16 cellular contexts compared by ENCODE assay signal in genomic region chr18:32021756-32022564, GRCh38. TPM values are rescaled to one million over a fixed set of nuclear protein-coding genes. Genes with fewer than 3 reads are reported as not detected.
DNase-seq lines count a peak whose midpoint lies in the region; ATAC-seq, FAIRE-seq and TF ChIP-seq lines count a peak whose summit lies in the region.
"Had no signal": no experiment of that assay in that cellular context is flagged by ENCODE, and none has a peak within 500 bp of the region (broad histone marks: within the 10 kb centered on the region; RNA-seq: fewer than 3 reads in every experiment).

No MANE protein-coding gene starts in this region.

- TF ChIP-seq CTCF in K562 (IDR thresholded peaks at IDR 0.05 in 2 of 3, conservative IDR thresholded peaks at IDR 0.05 in 1 of 3; ENCODE audit: insufficient read depth in 2 of 3, low read depth in 1 of 3, low read length in 3 of 3): no peak

- peaks cover 0 to 9% of the 10 kb centered on the region in 2 donors for H3K27me3 Mint-ChIP-seq in CD8-positive, alpha-beta memory T cell
- no peaks in the 10 kb centered on the region for H3K27me3 Mint-ChIP-seq in naive B cell

- ATAC-seq in K562 (no peak), naive B cell (ENCODE audit: low read depth in 2 of 2) (no peak)

- intact Hi-C loops in K562 (cut with micrococcal nuclease): no loop called here

- peak overlapping the region in 8 of 11 experiments; percentile 10 to 60 (median 24); a peak in 11 of 22 replicates for H3K9ac ChIP-seq in BLaER1 treated with 17β-estradiol and CSF1 and Interleukin-3, amounts not matched to agents 10 nM and 100 nM
- H3K9ac ChIP-seq in K562 (ENCODE audit: insufficient read depth in 1 of 2, low read depth in 2 of 2, low read length in 2 of 2): no peak overlapping the region
- H3K9ac ChIP-seq in trophoblast cell (ENCODE audit: low read length): no peak overlapping the region

- H3K9me3 Mint-ChIP-seq in CD8-positive, alpha-beta memory T cell: peaks cover 0 to 2% (median 0%) of the 10 kb centered on the region in 5 donors
- no peaks in the 10 kb centered on the region for H3K9me3 Mint-ChIP-seq in naive B cell

- WGBS in K562 (ENCODE audit: insufficient coverage, low coverage, missing lambda C conversion rate): 0% methylated on average over 2 of the region's 2 CpGs
- WGBS in trophoblast cell (ENCODE audit: extremely low coverage, insufficient coverage, insufficient read length): no CpG with 5 or more reads among the region's 2 CpGs

- H3K36me3 ChIP-seq in BLaER1 treated with 17β-estradiol and CSF1 and Interleukin-3, amounts not matched to agents 10 nM and 100 nM: peaks cover 0 to 28% (median 21%) of the 10 kb centered on the region in 11 experiments; a peak in 18 of 22 replicates
- H3K36me3 ChIP-seq in CD8-positive, alpha-beta memory T cell (ENCODE audit: insufficient read depth, low read length): no peaks in the 10 kb centered on the region
- H3K36me3 ChIP-seq in K562 (ENCODE audit: control insufficient read depth, insufficient read depth, low read length) (no peaks in the 10 kb centered on the region), trophoblast cell (ENCODE audit: control insufficient read depth in 1 of 2, insufficient read depth in 2 of 2, low read length in 2 of 2) (no peaks in the 10 kb centered on the region)

- CTCF ChIA-PET in CD8-positive, alpha-beta memory T cell (lab: Charles Lee): interaction anchor here (0.9 to 1.4 kb wide), 5 partner anchors 19 to 63 kb away, joined by 3 to 5 read pairs (median 4); no protein-coding TSS in a partner anchor
- CTCF ChIA-PET in K562 (lab: Yijun Ruan, JAX; ENCODE audit: low intra/inter-chr PET ratio): no interaction called here

- no peak for TF ChIP-seq POLR2A in K562 (conservative IDR thresholded peaks at IDR 0.05)

- no peaks in the 10 kb centered on the region for H3K9me3 ChIP-seq in BLaER1 treated with 17β-estradiol and CSF1 and Interleukin-3, amounts not matched to agents 10 nM and 100 nM (replicated peaks in 1 of 11)
- no peaks in the 10 kb centered on the region for H3K9me3 ChIP-seq in CD8-positive, alpha-beta memory T cell (ENCODE audit: low read length)
- no peaks in the 10 kb centered on the region for H3K9me3 ChIP-seq in K562 (replicated peaks; ENCODE audit: control insufficient read depth, insufficient read depth, low read depth, low read length)
- no peaks in the 10 kb centered on the region for H3K9me3 ChIP-seq in trophoblast cell (ENCODE audit: insufficient read depth, low read depth, low read length)

- no peak for TF ChIP-seq EP300 in K562 (IDR thresholded peaks at IDR 0.05; ENCODE audit: low read length)

- peak overlapping the region in 2 of 11 experiments; percentile 19 to 41; a peak in 4 of 22 replicates for H3K27ac ChIP-seq in BLaER1 treated with 17β-estradiol and CSF1 and Interleukin-3, amounts not matched to agents 10 nM and 100 nM
- H3K27ac ChIP-seq in CD8-positive, alpha-beta memory T cell (ENCODE audit: low read depth, low read length): no peak overlapping the region
- H3K27ac ChIP-seq in K562 (ENCODE audit: extremely low read depth, low read depth, low read length) (no peak overlapping the region), trophoblast cell (ENCODE audit: low read depth, low read length) (no peak overlapping the region)

- peaks cover 3% of the 10 kb centered on the region for H3K79me1 ChIP-seq in trophoblast cell (ENCODE audit: low read length)

- BruUV-seq in K562 (replicated peaks; lab: Mats Ljungman, UMichigan): no TSS peak

- H3K79me2 ChIP-seq in K562 (ENCODE audit: control insufficient read depth, insufficient read depth, low read length) (no peaks in the 10 kb centered on the region), trophoblast cell (ENCODE audit: control insufficient read depth, insufficient read depth, low read length, poor library complexity) (peaks cover 2% of the 10 kb centered on the region)

- H3K18ac ChIP-seq in trophoblast cell (ENCODE audit: low read length): no peak overlapping the region

- H3K4me3 Mint-ChIP-seq in CD8-positive, alpha-beta memory T cell: peak overlapping the region; percentile 69 to 91 (median 77)
- H3K4me3 Mint-ChIP-seq in naive B cell: peak overlapping the region in 1 of 8 donors; percentile 36

- H2AFZ ChIP-seq in K562 (ENCODE audit: low read depth, low read length) (no peak overlapping the region), trophoblast cell (ENCODE audit: insufficient read depth, low read length, poor library complexity) (no peak overlapping the region)

- no peak for TF ChIP-seq RAD21 in K562 (CRISPR knock-in tag; conservative IDR thresholded peaks at IDR 0.05 in 1 of 2, IDR thresholded peaks at IDR 0.05 in 1 of 2)

- H3K4me1 ChIP-seq in BLaER1 treated with 17β-estradiol and CSF1 and Interleukin-3, amounts not matched to agents 10 nM and 100 nM: peaks cover 68 to 81% (median 76%) of the 10 kb centered on the region in 10 experiments
- H3K4me1 ChIP-seq in CD8-positive, alpha-beta memory T cell (ENCODE audit: insufficient read depth, low read length): peaks cover 58% of the 10 kb centered on the region
- H3K4me1 ChIP-seq in K562 (replicated peaks in 1 of 2; ENCODE audit: control insufficient read depth in 2 of 2, insufficient read depth in 2 of 2, low read length in 2 of 2): peaks cover 3 to 15% of the 10 kb centered on the region in 2 experiments; a peak in 3 of 5 replicates
- H3K4me1 ChIP-seq in trophoblast cell (ENCODE audit: control insufficient read depth in 1 of 2, insufficient read depth in 2 of 2, low read length in 2 of 2): peaks cover 3 to 12% of the 10 kb centered on the region in 2 experiments

- FAIRE-seq in K562 (lab: Jason Lieb, UNC): no peak
- FAIRE-seq: GM12892, keratinocyte had no signal

- peak overlapping the region in 5 of 10 experiments; percentile 12 to 91 (median 81); a peak in 6 of 20 replicates for H3K4me3 ChIP-seq in BLaER1 treated with 17β-estradiol and CSF1 and Interleukin-3, amounts not matched to agents 10 nM and 100 nM
- no peak overlapping the region for H3K4me3 ChIP-seq in CD8-positive, alpha-beta memory T cell (ENCODE audit: low read length)
- H3K4me3 ChIP-seq in K562 (no peak overlapping the region), trophoblast cell (ENCODE audit: low read depth, low read length) (no peak overlapping the region)

- DNase-seq in CD8-positive, alpha-beta memory T cell: no peak
- DNase-seq in K562 (ENCODE audit: extremely low read depth in 1 of 4, low spot score in 3 of 4): no peak
- no peak for DNase-seq in naive B cell
- no peak for DNase-seq in trophoblast cell
- no peak for DNase-seq in NK-92 (lab: John Stamatoyannopoulos, UW; ENCODE audit: unreplicated experiment)
- no peak for DNase-seq in kidney glomerular epithelial cell (lab: John Stamatoyannopoulos, UW)
- DNase-seq: activated CD8-positive, alpha-beta memory T cell treated with anti-CD3 and anti-CD28 coated beads for 24 hours; central memory CD4-positive, alpha-beta T cell; H7; NCI-H1105 treated with DMSO at 0.1 percent for 48 hours; NCI-H2227 treated with DMSO at 0.1 percent for 48 hours; SHP77 treated with DMSO at 0.1 percent for 48 hours; stimulated activated CD4-positive, alpha-beta T cell treated with anti-CD3 and anti-CD28 coated beads, Interleukin-12 subunit alpha, Interleukin-12 subunit beta, amount 100 ng/mL, for 4 hours had no signal

- POLR2A ChIA-PET in CD8-positive, alpha-beta memory T cell (lab: Charles Lee): interaction anchor here (0.7 to 1.5 kb wide), 2 partner anchors 17 to 69 kb away, joined by 3 to 4 read pairs; partner anchors contain the start of gene RNF138
- POLR2A ChIA-PET in K562 (lab: Yijun Ruan, JAX): interaction anchor here (1.1 kb wide), 1 partner anchor 11 kb away, joined by 3 read pairs; no protein-coding TSS in a partner anchor

- H4K91ac ChIP-seq in trophoblast cell (ENCODE audit: low read depth, low read length): no peak overlapping the region

- peaks cover 63 to 82% (median 77%) of the 10 kb centered on the region in 3 donors for H3K4me1 Mint-ChIP-seq in CD8-positive, alpha-beta memory T cell
- H3K4me1 Mint-ChIP-seq in naive B cell: peaks cover 39 to 56% (median 55%) of the 10 kb centered on the region in 3 donors

- H4K20me1 ChIP-seq in BLaER1 treated with 17β-estradiol and CSF1 and Interleukin-3, amounts not matched to agents 10 nM and 100 nM: peaks cover 4 to 42% (median 14%) of the 10 kb centered on the region in 11 experiments; a peak in 12 of 22 replicates
- H4K20me1 ChIP-seq in K562 (replicated peaks; ENCODE audit: control insufficient read depth, insufficient read depth, low read length): peaks cover 2% of the 10 kb centered on the region; the same call in 1 of the 2 replicates

- peak overlapping the region; percentile 79 to 92 (median 88) for H3K4me2 ChIP-seq in BLaER1 treated with 17β-estradiol and CSF1 and Interleukin-3, amounts not matched to agents 10 nM and 100 nM
- no peak overlapping the region for H3K4me2 ChIP-seq in K562 (ENCODE audit: insufficient read depth, low read length)
- no peak overlapping the region for H3K4me2 ChIP-seq in trophoblast cell (ENCODE audit: low read length)

- H4K8ac ChIP-seq in trophoblast cell (ENCODE audit: low read depth, low read length): no peak overlapping the region

- H2BK12ac ChIP-seq in trophoblast cell (ENCODE audit: low read length): no peak overlapping the region

- in situ Hi-C loops in K562 (cut with MboI): no loop called here

- no peak overlapping the region for H2BK120ac ChIP-seq in trophoblast cell (ENCODE audit: insufficient read depth, low read length, poor library complexity)

- H3K27me3 ChIP-seq in BLaER1 treated with 17β-estradiol and CSF1 and Interleukin-3, amounts not matched to agents 10 nM and 100 nM: no peaks in the 10 kb centered on the region
- no peaks in the 10 kb centered on the region for H3K27me3 ChIP-seq in CD8-positive, alpha-beta memory T cell (ENCODE audit: insufficient read depth, low read length, poor library complexity, severe bottlenecking)
- H3K27me3 ChIP-seq in K562 (ENCODE audit: control insufficient read depth in 2 of 2, insufficient read depth in 2 of 2, low read length in 2 of 2) (peaks cover 31 to 50% of the 10 kb centered on the region in 2 experiments), trophoblast cell (ENCODE audit: insufficient read depth, low read length) (no peaks in the 10 kb centered on the region)

- no peak overlapping the region for H2BK5ac ChIP-seq in trophoblast cell (ENCODE audit: low read depth, low read length, poor library complexity)

- no peak overlapping the region for H4K12ac ChIP-seq in trophoblast cell (ENCODE audit: low read depth, low read length)

- H3K36me3 Mint-ChIP-seq in CD8-positive, alpha-beta memory T cell: peaks cover 0 to 49% (median 7%) of the 10 kb centered on the region in 3 donors
- H3K36me3 Mint-ChIP-seq in naive B cell: no peaks in the 10 kb centered on the region

- H3K27ac Mint-ChIP-seq in CD8-positive, alpha-beta memory T cell: peak overlapping the region in 7 of 8 donors; percentile 41 to 99 (median 76)
- peak overlapping the region in 4 of 6 donors; percentile 10 to 75 (median 24) for H3K27ac Mint-ChIP-seq in naive B cell

- H2AK5ac ChIP-seq in trophoblast cell (ENCODE audit: low read length): no peak overlapping the region

- H3K9me1 ChIP-seq in K562 (ENCODE audit: control insufficient read depth, insufficient read depth, low read length): no peaks in the 10 kb centered on the region

- no peak overlapping the region for H3K4ac ChIP-seq in trophoblast cell (ENCODE audit: low read depth, low read length)

- no peak overlapping the region for H3K23ac ChIP-seq in trophoblast cell (ENCODE audit: low read length)

- no peak overlapping the region for H3K14ac ChIP-seq in trophoblast cell (ENCODE audit: low read length)

RNA-seq across cellular contexts. Expression of gene RNF125, which starts 3.3 kb away (rescaled TPM):
- 10 to 100 TPM; 41.3 to 42.8 TPM for total RNA-seq in CD8-positive, alpha-beta memory T cell
- 66.6 TPM for polyA plus RNA-seq in CD8-positive, alpha-beta memory T cell
- total RNA-seq in K562 (2011; cell fraction: chromatin; rRNA removed; ENCODE audit: low replicate concordance): 0.25 TPM in 1 of 2 replicates, not detected in the other
- 0.17 TPM in 1 of 2 replicates, not detected in the other for total RNA-seq in K562 (2011; cell fraction: nucleolus; rRNA removed)
- 0.07 TPM in 1 of 2 replicates, not detected in the other for total RNA-seq in K562 (2011; cell fraction: nucleoplasm; rRNA removed)
- total RNA-seq in K562 (2014; rRNA removed) (under 0.01 and 0.05 TPM in 2 replicates), K562 (2014; rRNA removed; fragmentation: Illumina TruSeq; extraction: Trizol) (0.04 and 0.13 TPM in 2 replicates), K562 (2015; rRNA removed; fragmentation: Illumina TruSeq; extraction: Trizol) (0.11 TPM in 1 of 2 replicates, not detected in the other), K562 (2021) (0.09 and 0.13 TPM in 2 replicates)
- polyA plus RNA-seq in K562 (2011; rRNA removed) (0.12 and 0.29 TPM in 2 replicates), K562 (2014; fragmentation: Illumina TruSeq; extraction: Trizol) (0.03 and 0.10 TPM in 2 replicates), K562 (2014; fragmentation: Nextera tagmentation; extraction: Ambion mirVana) (under 1 TPM in 1 of 2 experiments, not detected in 1; 0.01 TPM), K562 (2014; rRNA removed) (0.01 and 0.04 TPM in 2 replicates), naive B cell (ENCODE audit: low read depth in 6 of 6) (10 to 100 TPM in 5 of 6 donors, 1 to 10 TPM in 1; 8.9 to 21.2 (median 17.9) TPM)
- polyA plus RNA-seq in K562 (2011; cell fraction: cytosol; rRNA removed): 0.06 and 0.22 TPM in 2 replicates
- 0.03 and 0.11 TPM in 2 replicates for polyA plus RNA-seq in K562 (2011; cell fraction: nucleus; rRNA removed)
- polyA plus RNA-seq in K562 (2012): 0.10 and 0.21 TPM in 2 replicates
- 0.06 and 0.11 TPM in 2 replicates for polyA minus RNA-seq in K562 (2011; rRNA and poly(A)+ RNA removed)
- not detected in 2 replicates for polyA minus RNA-seq in K562 (2011; cell fraction: cytosol; rRNA and poly(A)+ RNA removed)
- polyA minus RNA-seq in K562 (2011; cell fraction: nucleus; rRNA and poly(A)+ RNA removed): 0.13 TPM in 1 of 2 replicates, not detected in the other
- 0.23 and 0.36 TPM in 2 replicates for polyA plus RNA-seq in trophoblast cell (2013)

Comparison
In these comparisons a context has a peak if more than half of its experiments do, and no peak if none do; other contexts are left out.
1. H3K4me2 ChIP-seq: peak in BLaER1 treated with 17β-estradiol and CSF1 and Interleukin-3, amounts not matched to agents 10 nM and 100 nM (11 of 11); none in K562 (single experiment) and trophoblast cell (single experiment).
2. H3K9ac ChIP-seq: peak in BLaER1 treated with 17β-estradiol and CSF1 and Interleukin-3, amounts not matched to agents 10 nM and 100 nM (8 of 11); none in K562 (0 of 2) and trophoblast cell (single experiment).
3. RNA of gene RNF125, which starts 3.3 kb away (polyA plus RNA-seq): 66.6 TPM in CD8-positive, alpha-beta memory T cell (single experiment) and 8.9 to 21.2 TPM in naive B cell; 0.01 to 0.29 TPM in K562; every median in the first group is over 4 times any median in the second.